In the genomic region with DNA sequence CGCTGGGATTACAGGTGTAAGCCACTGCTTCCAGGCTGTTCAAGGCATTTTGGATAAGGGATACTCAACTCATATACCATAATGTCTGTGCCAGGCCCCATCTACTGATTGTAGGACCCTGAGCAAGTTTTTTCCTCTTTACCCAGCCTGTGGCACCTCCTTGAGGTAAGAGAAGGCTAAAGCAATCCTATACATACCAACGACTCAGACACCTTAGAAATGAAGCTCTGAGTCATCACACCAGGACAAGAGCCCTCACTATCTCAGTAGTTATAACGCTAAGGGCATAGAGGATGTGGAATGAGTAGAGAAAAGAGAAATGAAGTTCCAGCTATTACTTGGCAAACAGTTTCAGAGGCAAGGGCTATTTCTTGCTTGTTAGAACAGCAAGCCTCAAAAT, we compare ENCODE assay signal across 10 cellular contexts. TPM values are rescaled to one million over a fixed set of nuclear protein-coding genes. Genes with fewer than 3 reads are reported as not detected.
DNase-seq lines count a peak whose midpoint lies in the region; ATAC-seq, FAIRE-seq and TF ChIP-seq lines count a peak whose summit lies in the region.
"Had no signal": no experiment of that assay in that cellular context is flagged by ENCODE, and none has a peak within 500 bp of the region (broad histone marks: within the 10 kb centered on the region; RNA-seq: fewer than 3 reads in every experiment).

No MANE protein-coding gene starts in this region.

- intact Hi-C loops in A673 (cut with micrococcal nuclease; ENCODE audit: unreplicated experiment) (no loop called here), PC-3 (cut with micrococcal nuclease) (no loop called here), lower leg skin (cut with DNase I; ENCODE audit: low total_unique reads) (no loop called here), tibial artery (cut with DNase I; ENCODE audit: low total_unique reads) (no loop called here)

- peaks cover 21% of the 10 kb centered on the region for H3K79me2 ChIP-seq in PC-3 (ENCODE audit: low read length)

- H3K9ac ChIP-seq in PC-3 (ENCODE audit: low read length), result no peak overlapping the region

- H3K4me1 ChIP-seq in A673 (ENCODE audit: insufficient read depth, low read length, poor library complexity, severe bottlenecking) (no peaks in the 10 kb centered on the region), PC-3 (ENCODE audit: insufficient read depth, low read length) (peaks cover 9% of the 10 kb centered on the region), Peyer's patch (peaks cover 0 to 2% (median 0%) of the 10 kb centered on the region in 4 donors), tibial artery (no peaks in the 10 kb centered on the region)

- peak; percentile 23 for DNase-seq in A673 (ENCODE audit: low spot score)
- no peak for DNase-seq in GM12864 (ENCODE audit: low read depth)
- DNase-seq in PC-3, result peak; percentile 55
- DNase-seq in epithelial cell of prostate (ENCODE audit: low read depth, low spot score), result peak; percentile 20
- no peak for DNase-seq in lower leg skin (ENCODE audit: low spot score in 2 of 2)
- DNase-seq in H54 (ENCODE audit: insufficient read length, low spot score), result no peak
- DNase-seq in Peyer's patch, result no peak
- no peak for DNase-seq in tibial artery
- DNase-seq: DMS79, nucleus accumbens had no signal

- TF ChIP-seq POLR2A in lower leg skin (IDR thresholded peaks at IDR 0.05) (no peak), H54 (IDR thresholded peaks at IDR 0.05; ENCODE audit: low read depth, low read length) (no peak), Peyer's patch (IDR thresholded peaks at IDR 0.05) (no peak)

- BruUV-seq in A673 (replicated peaks; lab: Mats Ljungman, UMichigan), result no TSS peak
- no TSS peak for BruUV-seq in PC-3 (replicated peaks; lab: Mats Ljungman, UMichigan)

- no peaks in the 10 kb centered on the region for H4K20me1 ChIP-seq in PC-3 (ENCODE audit: low read length)

- no peaks in the 10 kb centered on the region for H3F3A ChIP-seq in PC-3 (ENCODE audit: low read length, unreplicated experiment)

- H3K4me3 ChIP-seq in A673 (ENCODE audit: low read depth, low read length, poor library complexity, severe bottlenecking) (no peak overlapping the region), GM12864 (ENCODE audit: low read depth, low read length) (no peak overlapping the region), PC-3 (ENCODE audit: low read length) (no peak overlapping the region), lower leg skin (ENCODE audit: low read depth, poor library complexity, severe bottlenecking) (no peak overlapping the region), Peyer's patch (no peak overlapping the region), tibial artery (no peak overlapping the region)

- H3K36me3 ChIP-seq in A673 (ENCODE audit: insufficient read depth, low read length, poor library complexity, severe bottlenecking), result no peaks in the 10 kb centered on the region
- H3K36me3 ChIP-seq in PC-3 (ENCODE audit: low read depth, low read length), result no peaks in the 10 kb centered on the region
- H3K36me3 ChIP-seq in Peyer's patch, result no peaks in the 10 kb centered on the region
- no peaks in the 10 kb centered on the region for H3K36me3 ChIP-seq in tibial artery

- no peaks in the 10 kb centered on the region for H3K9me2 ChIP-seq in PC-3 (replicated peaks; ENCODE audit: low read length)

- no peak overlapping the region for H3K4me2 ChIP-seq in PC-3 (ENCODE audit: low read length)

- H2AFZ ChIP-seq in PC-3 (ENCODE audit: low read length), result no peak overlapping the region

- peak; percentile 25; the same call in 1 of the 2 replicates for ATAC-seq in PC-3

- no peak overlapping the region for H3K27ac ChIP-seq in A673 (ENCODE audit: low read depth, low read length, poor library complexity, severe bottlenecking)
- H3K27ac ChIP-seq in PC-3 (ENCODE audit: low read length), result no peak overlapping the region
- H3K27ac ChIP-seq in epithelial cell of prostate, result no peak overlapping the region
- no peak overlapping the region for H3K27ac ChIP-seq in Peyer's patch
- H3K27ac ChIP-seq in tibial artery, result no peak overlapping the region

- 63 to 66% methylated on average over 3 of the region's 3 CpGs for WGBS in lower leg skin, 2 donors

- TF ChIP-seq CTCF in A673 (conservative IDR thresholded peaks at IDR 0.05; ENCODE audit: low read depth, low read length) (0 out of 2 replicates have a peak, but pooled peaks have one; percentile 28), GM12864 (IDR thresholded peaks at IDR 0.05; ENCODE audit: low read depth, low read length, missing control alignments) (peak; percentile 22), PC-3 (conservative IDR thresholded peaks at IDR 0.05; ENCODE audit: low read depth, low read length) (peak; percentile 57; the same call in 1 of the 2 replicates), lower leg skin (IDR thresholded peaks at IDR 0.05) (no peak), Peyer's patch (IDR thresholded peaks at IDR 0.05) (no peak), tibial artery (IDR thresholded peaks at IDR 0.05) (no peak)

- no peak for FAIRE-seq in H54 (lab: Jason Lieb, UNC)

- H3K9me3 ChIP-seq in A673 (ENCODE audit: low read depth, low read length, poor library complexity, severe bottlenecking) (no peaks in the 10 kb centered on the region), PC-3 (ENCODE audit: low read length) (no peaks in the 10 kb centered on the region), Peyer's patch (no peaks in the 10 kb centered on the region), tibial artery (no peaks in the 10 kb centered on the region)

- POLR2A ChIA-PET in A673 (lab: Charles Lee; ENCODE audit: low non-redundant PET), result no interaction called here
- POLR2A ChIA-PET in PC-3 (lab: Charles Lee; ENCODE audit: unreplicated experiment), result interaction anchor here (0.6 kb wide), 1 partner anchor 45 kb away, joined by 3 read pairs; a partner anchor contains a TSS

- CTCF ChIA-PET in A673 (lab: Charles Lee), result interaction anchor here (0.8 to 1.0 kb wide), 2 partner anchors 80 to 116 kb away, joined by 3 to 6 read pairs; no protein-coding TSS in a partner anchor
- CTCF ChIA-PET in PC-3 (lab: Charles Lee), result interaction anchor here (0.5 to 1.4 kb wide), 3 partner anchors 16 to 116 kb away, joined by 4 to 8 read pairs (median 5); no protein-coding TSS in a partner anchor

- no peaks in the 10 kb centered on the region for H3K27me3 ChIP-seq in A673 (replicated peaks; ENCODE audit: insufficient read depth, low read depth, low read length, poor library complexity)
- no peaks in the 10 kb centered on the region for H3K27me3 ChIP-seq in PC-3 (ENCODE audit: low read length)
- H3K27me3 ChIP-seq in Peyer's patch, result no peaks in the 10 kb centered on the region
- no peaks in the 10 kb centered on the region for H3K27me3 ChIP-seq in tibial artery

RNA-seq across cellular contexts. Expression of a gene that starts 16.9 kb away (rescaled TPM):
- total RNA-seq in A673 (2021) (17.6 and 23.2 TPM in 2 replicates), PC-3 (2014; rRNA removed) (27.0 and 30.1 TPM in 2 replicates), lower leg skin (10 to 100 TPM; 16.6 to 21.8 (median 19.8) TPM), Peyer's patch (10 to 100 TPM; 12.6 to 28.4 (median 22.6) TPM)

RNA-seq across cellular contexts. Expression of a gene that starts 44.6 kb away (rescaled TPM):
- total RNA-seq in A673 (2021), result 40.8 and 42.4 TPM in 2 replicates
- total RNA-seq in PC-3 (2014; rRNA removed), result 36.3 and 39.8 TPM in 2 replicates
- total RNA-seq in lower leg skin, result 10 to 100 TPM in 1 of 4 donors, 1 to 10 TPM in 3; 7.9 to 11.6 (median 9.0) TPM
- total RNA-seq in Peyer's patch, result 10 to 100 TPM in 3 of 4 donors, 1 to 10 TPM in 1; 7.5 to 26.4 (median 13.3) TPM

Comparison
In these comparisons a context has a peak if more than half of its experiments do, and no peak if none do; other contexts are left out.
1. DNase-seq: peak in A673 (single experiment), PC-3 (single experiment) and epithelial cell of prostate (single experiment); none in GM12864 (single experiment), lower leg skin (0 of 2), H54 (single experiment), Peyer's patch (0 of 3) and tibial artery (0 of 2).
2. CTCF ChIP-seq: peak in A673 (single experiment), GM12864 (single experiment) and PC-3 (single experiment); none in lower leg skin (0 of 3), Peyer's patch (0 of 6) and tibial artery (0 of 2).